1 cellular context compared by ENCODE assay signal in the genomic region with DNA sequence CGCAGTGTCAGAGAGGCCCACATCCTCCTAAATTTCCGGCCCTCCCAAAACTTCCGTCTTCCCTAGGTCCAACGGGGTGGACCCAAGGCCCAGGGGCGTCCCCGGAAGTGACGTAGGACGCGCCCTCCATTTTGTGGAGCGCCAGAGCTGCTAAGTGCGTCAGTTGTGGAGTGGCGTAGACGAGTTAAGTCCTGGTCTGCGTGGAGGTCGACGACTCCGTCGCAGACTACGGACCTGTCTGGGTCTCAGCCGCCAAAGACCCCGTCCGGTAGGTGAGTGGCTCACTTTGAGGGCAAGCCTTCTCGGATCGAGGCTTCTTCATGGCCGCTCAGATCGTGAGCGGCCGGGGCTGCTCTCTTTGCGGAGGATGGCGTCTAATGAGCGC.
TF ChIP-seq lines count a peak whose summit lies in the region.

A gene (plus strand): TSS at position 159 of the 385 bp plus-strand sequence. CDS start 1,015 bp downstream, outside the sequence.

TF ChIP-seq in GM12878, 131 proteins besides CTCF, POLR2A, EP300 and RAD21 (continued from another document and continues in another):
- TF ChIP-seq GATAD2B (conservative IDR thresholded peaks at IDR 0.05; ENCODE audit: low read depth) (peak; percentile 62; the same call in 1 of the 2 replicates), EED (IDR thresholded peaks at IDR 0.05; ENCODE audit: low read depth) (peak; percentile 77), TAF1 (IDR thresholded peaks at IDR 0.05; ENCODE audit: borderline replicate concordance, low read depth, low read length) (peak; percentile 92), BACH1 (IDR thresholded peaks at IDR 0.05; ENCODE audit: borderline replicate concordance) (peak; percentile 50), FOXM1 (IDR thresholded peaks at IDR 0.05; ENCODE audit: low read depth, low read length) (0 out of 2 replicates have a peak, but pooled peaks have one; percentile 24), JUND (IDR thresholded peaks at IDR 0.05; ENCODE audit: low read depth, low read length) (0 out of 2 replicates have a peak, but pooled peaks have one; percentile 15), NBN (IDR thresholded peaks at IDR 0.05) (peak; percentile 94), CBFB (IDR thresholded peaks at IDR 0.05; ENCODE audit: low read depth) (peak; percentile 84), TCF12 (IDR thresholded peaks at IDR 0.05; ENCODE audit: low read depth, low read length) (peak; percentile 66; the same call in 1 of the 2 replicates), ZNF622 (IDR thresholded peaks at IDR 0.05) (no peak), MYC (IDR thresholded peaks at IDR 0.05; ENCODE audit: insufficient read depth, insufficient read length, insufficient replicate concordance, low read length, severe bottlenecking) (no peak), LARP7 (IDR thresholded peaks at IDR 0.05) (peak; percentile 15; the same call in 1 of the 2 replicates), SPI1 (IDR thresholded peaks at IDR 0.05; ENCODE audit: borderline replicate concordance, insufficient read depth, low read depth, low read length) (peak; percentile 50; the same call in 1 of the 2 replicates), SIX5 (IDR thresholded peaks at IDR 0.05; ENCODE audit: low read depth, low read length, severe bottlenecking) (peak; percentile 8), ZNF274 (IDR thresholded peaks at IDR 0.05; ENCODE audit: insufficient read depth, insufficient read length) (no peak), POLR2AphosphoS2 (IDR thresholded peaks at IDR 0.05; ENCODE audit: low read depth, low read length) (peak; percentile 98), TCF3 (IDR thresholded peaks at IDR 0.05; ENCODE audit: borderline replicate concordance, insufficient read depth, low read depth, low read length) (peak; percentile 42; the same call in 1 of the 2 replicates), YBX1 (IDR thresholded peaks at IDR 0.05) (no peak), SUZ12 (IDR thresholded peaks at IDR 0.05; ENCODE audit: unreplicated experiment) (no peak), KLF5 (IDR thresholded peaks at IDR 0.05; ENCODE audit: partially characterized antibody) (peak; percentile 55), BHLHE40 (IDR thresholded peaks at IDR 0.05; ENCODE audit: borderline replicate concordance in 1 of 2, low read depth in 2 of 2, low read length in 1 of 2) (0 out of 4 replicates have a peak, but pooled peaks of 1 of the 2 experiments have one; percentile 18), RCOR1 (conservative IDR thresholded peaks at IDR 0.05; ENCODE audit: low read depth, low read length) (no peak), HCFC1 (IDR thresholded peaks at IDR 0.05; ENCODE audit: low read length) (peak; percentile 49), NR2C1 (IDR thresholded peaks at IDR 0.05) (peak; percentile 62), HDAC6 (IDR thresholded peaks at IDR 0.05; ENCODE audit: unreplicated experiment) (peak; percentile 56), RELA (IDR thresholded peaks at IDR 0.05; ENCODE audit: borderline replicate concordance, partially characterized antibody) (no peak), SMAD1 (IDR thresholded peaks at IDR 0.05; ENCODE audit: low read depth, partially characterized antibody) (peak; percentile 86), FOXK2 (IDR thresholded peaks at IDR 0.05) (peak; percentile 60; the same call in 1 of the 2 replicates), MEF2B (IDR thresholded peaks at IDR 0.05; ENCODE audit: partially characterized antibody, poor library complexity, severe bottlenecking) (peak; percentile 36), EGR1 (IDR thresholded peaks at IDR 0.05; ENCODE audit: borderline replicate concordance in 1 of 2, low read depth in 2 of 2, low read length in 2 of 2) (peak in 1 of 2 experiments; percentile 43; a peak in 1 of 3 replicates)
- TF ChIP-seq, protein P1, sequence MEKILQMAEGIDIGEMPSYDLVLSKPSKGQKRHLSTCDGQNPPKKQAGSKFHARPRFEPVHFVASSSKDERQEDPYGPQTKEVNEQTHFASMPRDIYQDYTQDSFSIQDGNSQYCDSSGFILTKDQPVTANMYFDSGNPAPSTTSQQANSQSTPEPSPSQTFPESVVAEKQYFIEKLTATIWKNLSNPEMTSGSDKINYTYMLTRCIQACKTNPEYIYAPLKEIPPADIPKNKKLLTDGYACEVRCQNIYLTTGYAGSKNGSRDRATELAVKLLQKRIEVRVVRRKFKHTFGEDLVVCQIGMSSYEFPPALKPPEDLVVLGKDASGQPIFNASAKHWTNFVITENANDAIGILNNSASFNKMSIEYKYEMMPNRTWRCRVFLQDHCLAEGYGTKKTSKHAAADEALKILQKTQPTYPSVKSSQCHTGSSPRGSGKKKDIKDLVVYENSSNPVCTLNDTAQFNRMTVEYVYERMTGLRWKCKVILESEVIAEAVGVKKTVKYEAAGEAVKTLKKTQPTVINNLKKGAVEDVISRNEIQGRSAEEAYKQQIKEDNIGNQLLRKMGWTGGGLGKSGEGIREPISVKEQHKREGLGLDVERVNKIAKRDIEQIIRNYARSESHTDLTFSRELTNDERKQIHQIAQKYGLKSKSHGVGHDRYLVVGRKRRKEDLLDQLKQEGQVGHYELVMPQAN (conservative IDR thresholded peaks at IDR 0.05) = peak; percentile 45; the same call in 1 of the 2 replicates
- TF ChIP-seq, protein P2, sequence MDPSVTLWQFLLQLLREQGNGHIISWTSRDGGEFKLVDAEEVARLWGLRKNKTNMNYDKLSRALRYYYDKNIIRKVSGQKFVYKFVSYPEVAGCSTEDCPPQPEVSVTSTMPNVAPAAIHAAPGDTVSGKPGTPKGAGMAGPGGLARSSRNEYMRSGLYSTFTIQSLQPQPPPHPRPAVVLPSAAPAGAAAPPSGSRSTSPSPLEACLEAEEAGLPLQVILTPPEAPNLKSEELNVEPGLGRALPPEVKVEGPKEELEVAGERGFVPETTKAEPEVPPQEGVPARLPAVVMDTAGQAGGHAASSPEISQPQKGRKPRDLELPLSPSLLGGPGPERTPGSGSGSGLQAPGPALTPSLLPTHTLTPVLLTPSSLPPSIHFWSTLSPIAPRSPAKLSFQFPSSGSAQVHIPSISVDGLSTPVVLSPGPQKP (IDR thresholded peaks at IDR 0.05; ENCODE audit: low read depth, low read length) = peak; percentile 89
- TF ChIP-seq, protein P3, sequence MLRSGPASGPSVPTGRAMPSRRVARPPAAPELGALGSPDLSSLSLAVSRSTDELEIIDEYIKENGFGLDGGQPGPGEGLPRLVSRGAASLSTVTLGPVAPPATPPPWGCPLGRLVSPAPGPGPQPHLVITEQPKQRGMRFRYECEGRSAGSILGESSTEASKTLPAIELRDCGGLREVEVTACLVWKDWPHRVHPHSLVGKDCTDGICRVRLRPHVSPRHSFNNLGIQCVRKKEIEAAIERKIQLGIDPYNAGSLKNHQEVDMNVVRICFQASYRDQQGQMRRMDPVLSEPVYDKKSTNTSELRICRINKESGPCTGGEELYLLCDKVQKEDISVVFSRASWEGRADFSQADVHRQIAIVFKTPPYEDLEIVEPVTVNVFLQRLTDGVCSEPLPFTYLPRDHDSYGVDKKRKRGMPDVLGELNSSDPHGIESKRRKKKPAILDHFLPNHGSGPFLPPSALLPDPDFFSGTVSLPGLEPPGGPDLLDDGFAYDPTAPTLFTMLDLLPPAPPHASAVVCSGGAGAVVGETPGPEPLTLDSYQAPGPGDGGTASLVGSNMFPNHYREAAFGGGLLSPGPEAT (IDR thresholded peaks at IDR 0.05; ENCODE audit: low read depth) = peak; percentile 88; the same call in 1 of the 2 replicates
- TF ChIP-seq, protein P4, sequence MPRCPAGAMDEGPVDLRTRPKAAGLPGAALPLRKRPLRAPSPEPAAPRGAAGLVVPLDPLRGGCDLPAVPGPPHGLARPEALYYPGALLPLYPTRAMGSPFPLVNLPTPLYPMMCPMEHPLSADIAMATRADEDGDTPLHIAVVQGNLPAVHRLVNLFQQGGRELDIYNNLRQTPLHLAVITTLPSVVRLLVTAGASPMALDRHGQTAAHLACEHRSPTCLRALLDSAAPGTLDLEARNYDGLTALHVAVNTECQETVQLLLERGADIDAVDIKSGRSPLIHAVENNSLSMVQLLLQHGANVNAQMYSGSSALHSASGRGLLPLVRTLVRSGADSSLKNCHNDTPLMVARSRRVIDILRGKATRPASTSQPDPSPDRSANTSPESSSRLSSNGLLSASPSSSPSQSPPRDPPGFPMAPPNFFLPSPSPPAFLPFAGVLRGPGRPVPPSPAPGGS (IDR thresholded peaks at IDR 0.05; ENCODE audit: borderline replicate concordance, insufficient read depth, low read depth, low read length, poor library complexity, severe bottlenecking) = no peak
- TF ChIP-seq, protein P5, sequence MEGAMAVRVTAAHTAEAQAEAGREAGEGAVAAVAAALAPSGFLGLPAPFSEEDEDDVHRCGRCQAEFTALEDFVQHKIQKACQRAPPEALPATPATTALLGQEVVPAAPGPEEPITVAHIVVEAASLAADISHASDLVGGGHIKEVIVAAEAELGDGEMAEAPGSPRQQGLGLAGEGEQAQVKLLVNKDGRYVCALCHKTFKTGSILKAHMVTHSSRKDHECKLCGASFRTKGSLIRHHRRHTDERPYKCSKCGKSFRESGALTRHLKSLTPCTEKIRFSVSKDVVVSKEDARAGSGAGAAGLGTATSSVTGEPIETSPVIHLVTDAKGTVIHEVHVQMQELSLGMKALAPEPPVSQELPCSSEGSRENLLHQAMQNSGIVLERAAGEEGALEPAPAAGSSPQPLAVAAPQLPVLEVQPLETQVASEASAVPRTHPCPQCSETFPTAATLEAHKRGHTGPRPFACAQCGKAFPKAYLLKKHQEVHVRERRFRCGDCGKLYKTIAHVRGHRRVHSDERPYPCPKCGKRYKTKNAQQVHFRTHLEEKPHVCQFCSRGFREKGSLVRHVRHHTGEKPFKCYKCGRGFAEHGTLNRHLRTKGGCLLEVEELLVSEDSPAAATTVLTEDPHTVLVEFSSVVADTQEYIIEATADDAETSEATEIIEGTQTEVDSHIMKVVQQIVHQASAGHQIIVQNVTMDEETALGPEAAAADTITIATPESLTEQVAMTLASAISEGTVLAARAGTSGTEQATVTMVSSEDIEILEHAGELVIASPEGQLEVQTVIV (IDR thresholded peaks at IDR 0.05; ENCODE audit: borderline replicate concordance, partially characterized antibody) = peak; percentile 73
- TF ChIP-seq, protein P6, sequence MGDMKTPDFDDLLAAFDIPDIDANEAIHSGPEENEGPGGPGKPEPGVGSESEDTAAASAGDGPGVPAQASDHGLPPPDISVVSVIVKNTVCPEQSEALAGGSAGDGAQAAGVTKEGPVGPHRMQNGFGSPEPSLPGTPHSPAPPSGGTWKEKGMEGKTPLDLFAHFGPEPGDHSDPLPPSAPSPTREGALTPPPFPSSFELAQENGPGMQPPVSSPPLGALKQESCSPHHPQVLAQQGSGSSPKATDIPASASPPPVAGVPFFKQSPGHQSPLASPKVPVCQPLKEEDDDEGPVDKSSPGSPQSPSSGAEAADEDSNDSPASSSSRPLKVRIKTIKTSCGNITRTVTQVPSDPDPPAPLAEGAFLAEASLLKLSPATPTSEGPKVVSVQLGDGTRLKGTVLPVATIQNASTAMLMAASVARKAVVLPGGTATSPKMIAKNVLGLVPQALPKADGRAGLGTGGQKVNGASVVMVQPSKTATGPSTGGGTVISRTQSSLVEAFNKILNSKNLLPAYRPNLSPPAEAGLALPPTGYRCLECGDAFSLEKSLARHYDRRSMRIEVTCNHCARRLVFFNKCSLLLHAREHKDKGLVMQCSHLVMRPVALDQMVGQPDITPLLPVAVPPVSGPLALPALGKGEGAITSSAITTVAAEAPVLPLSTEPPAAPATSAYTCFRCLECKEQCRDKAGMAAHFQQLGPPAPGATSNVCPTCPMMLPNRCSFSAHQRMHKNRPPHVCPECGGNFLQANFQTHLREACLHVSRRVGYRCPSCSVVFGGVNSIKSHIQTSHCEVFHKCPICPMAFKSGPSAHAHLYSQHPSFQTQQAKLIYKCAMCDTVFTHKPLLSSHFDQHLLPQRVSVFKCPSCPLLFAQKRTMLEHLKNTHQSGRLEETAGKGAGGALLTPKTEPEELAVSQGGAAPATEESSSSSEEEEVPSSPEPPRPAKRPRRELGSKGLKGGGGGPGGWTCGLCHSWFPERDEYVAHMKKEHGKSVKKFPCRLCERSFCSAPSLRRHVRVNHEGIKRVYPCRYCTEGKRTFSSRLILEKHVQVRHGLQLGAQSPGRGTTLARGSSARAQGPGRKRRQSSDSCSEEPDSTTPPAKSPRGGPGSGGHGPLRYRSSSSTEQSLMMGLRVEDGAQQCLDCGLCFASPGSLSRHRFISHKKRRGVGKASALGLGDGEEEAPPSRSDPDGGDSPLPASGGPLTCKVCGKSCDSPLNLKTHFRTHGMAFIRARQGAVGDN (IDR thresholded peaks at IDR 0.05) = peak; percentile 92
- TF ChIP-seq, protein P7, sequence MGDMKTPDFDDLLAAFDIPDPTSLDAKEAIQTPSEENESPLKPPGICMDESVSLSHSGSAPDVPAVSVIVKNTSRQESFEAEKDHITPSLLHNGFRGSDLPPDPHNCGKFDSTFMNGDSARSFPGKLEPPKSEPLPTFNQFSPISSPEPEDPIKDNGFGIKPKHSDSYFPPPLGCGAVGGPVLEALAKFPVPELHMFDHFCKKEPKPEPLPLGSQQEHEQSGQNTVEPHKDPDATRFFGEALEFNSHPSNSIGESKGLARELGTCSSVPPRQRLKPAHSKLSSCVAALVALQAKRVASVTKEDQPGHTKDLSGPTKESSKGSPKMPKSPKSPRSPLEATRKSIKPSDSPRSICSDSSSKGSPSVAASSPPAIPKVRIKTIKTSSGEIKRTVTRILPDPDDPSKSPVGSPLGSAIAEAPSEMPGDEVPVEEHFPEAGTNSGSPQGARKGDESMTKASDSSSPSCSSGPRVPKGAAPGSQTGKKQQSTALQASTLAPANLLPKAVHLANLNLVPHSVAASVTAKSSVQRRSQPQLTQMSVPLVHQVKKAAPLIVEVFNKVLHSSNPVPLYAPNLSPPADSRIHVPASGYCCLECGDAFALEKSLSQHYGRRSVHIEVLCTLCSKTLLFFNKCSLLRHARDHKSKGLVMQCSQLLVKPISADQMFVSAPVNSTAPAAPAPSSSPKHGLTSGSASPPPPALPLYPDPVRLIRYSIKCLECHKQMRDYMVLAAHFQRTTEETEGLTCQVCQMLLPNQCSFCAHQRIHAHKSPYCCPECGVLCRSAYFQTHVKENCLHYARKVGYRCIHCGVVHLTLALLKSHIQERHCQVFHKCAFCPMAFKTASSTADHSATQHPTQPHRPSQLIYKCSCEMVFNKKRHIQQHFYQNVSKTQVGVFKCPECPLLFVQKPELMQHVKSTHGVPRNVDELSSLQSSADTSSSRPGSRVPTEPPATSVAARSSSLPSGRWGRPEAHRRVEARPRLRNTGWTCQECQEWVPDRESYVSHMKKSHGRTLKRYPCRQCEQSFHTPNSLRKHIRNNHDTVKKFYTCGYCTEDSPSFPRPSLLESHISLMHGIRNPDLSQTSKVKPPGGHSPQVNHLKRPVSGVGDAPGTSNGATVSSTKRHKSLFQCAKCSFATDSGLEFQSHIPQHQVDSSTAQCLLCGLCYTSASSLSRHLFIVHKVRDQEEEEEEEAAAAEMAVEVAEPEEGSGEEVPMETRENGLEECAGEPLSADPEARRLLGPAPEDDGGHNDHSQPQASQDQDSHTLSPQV (IDR thresholded peaks at IDR 0.05) = no peak
- TF ChIP-seq, protein P8, sequence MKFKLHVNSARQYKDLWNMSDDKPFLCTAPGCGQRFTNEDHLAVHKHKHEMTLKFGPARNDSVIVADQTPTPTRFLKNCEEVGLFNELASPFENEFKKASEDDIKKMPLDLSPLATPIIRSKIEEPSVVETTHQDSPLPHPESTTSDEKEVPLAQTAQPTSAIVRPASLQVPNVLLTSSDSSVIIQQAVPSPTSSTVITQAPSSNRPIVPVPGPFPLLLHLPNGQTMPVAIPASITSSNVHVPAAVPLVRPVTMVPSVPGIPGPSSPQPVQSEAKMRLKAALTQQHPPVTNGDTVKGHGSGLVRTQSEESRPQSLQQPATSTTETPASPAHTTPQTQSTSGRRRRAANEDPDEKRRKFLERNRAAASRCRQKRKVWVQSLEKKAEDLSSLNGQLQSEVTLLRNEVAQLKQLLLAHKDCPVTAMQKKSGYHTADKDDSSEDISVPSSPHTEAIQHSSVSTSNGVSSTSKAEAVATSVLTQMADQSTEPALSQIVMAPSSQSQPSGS (IDR thresholded peaks at IDR 0.05; ENCODE audit: low read length) = peak; percentile 18; the same call in 1 of the 2 replicates
